Comparison of ENCODE assay signal across 29 cellular contexts in genomic region chr1:71400050-71400449, GRCh38.
"Had no signal": no experiment of that assay in that cellular context is flagged by ENCODE, and none has a peak within 500 bp of the region (broad histone marks: within the 10 kb centered on the region; RNA-seq: fewer than 3 reads in every experiment).

No MANE protein-coding gene starts in this region.

- H3K27me3 ChIP-seq: adrenal gland, body of pancreas, colonic mucosa, esophagus squamous epithelium had no signal

- H3K36me3 ChIP-seq: adrenal gland, colonic mucosa, esophagus squamous epithelium had no signal

- ATAC-seq: activated CD4-positive, CD25-positive, alpha-beta regulatory T cell treated with anti-CD3 and anti-CD28 coated beads, Interleukin-2, amount 50 U/mL, for 24 hours; activated CD8-positive, alpha-beta memory T cell treated with anti-CD3 and anti-CD28 coated beads, Interleukin-2, amount 10 ng/mL, durations not matched to agents 7 days and 5 days; activated CD8-positive, alpha-beta T cell treated with anti-CD3 and anti-CD28 coated beads, Interleukin-2, amount 10 ng/mL, durations not matched to agents 7 days and 5 days; activated naive CD8-positive, alpha-beta T cell treated with anti-CD3 and anti-CD28 coated beads, Interleukin-2, amount 50 U/mL, for 24 hours; body of pancreas; T-helper 17 cell had no signal

- H3K4me1 ChIP-seq: adrenal gland, body of pancreas, colonic mucosa, esophagus squamous epithelium had no signal

- H3K27ac ChIP-seq: adrenal gland, body of pancreas, colonic mucosa, epithelial cell of prostate, esophagus squamous epithelium, VCaP had no signal

- DNase-seq: activated B cell treated with CpG ODN at 0.5 μM for 24 hours; activated CD4-positive, alpha-beta memory T cell treated with anti-CD3 and anti-CD28 coated beads for 36 hours; activated CD4-positive, alpha-beta T cell treated with anti-CD3 and anti-CD28 coated beads for 48 hours; activated CD4-positive, alpha-beta T cell treated with anti-CD3 and anti-CD28 coated beads, Interleukin-2, amount 50 U/mL, for 1 hour; activated CD8-positive, alpha-beta memory T cell treated with anti-CD3 and anti-CD28 coated beads, Interleukin-2, amount 10 ng/mL, durations not matched to agents 7 days and 5 days; activated CD8-positive, alpha-beta memory T cell treated with anti-CD3 and anti-CD28 coated beads, Interleukin-2, amount 50 U/mL, for 4 hours; activated CD8-positive, alpha-beta T cell treated with anti-CD3 and anti-CD28 coated beads, Interleukin-2, amount 10 ng/mL, durations not matched to agents 7 days and 5 days; activated effector memory CD4-positive, alpha-beta T cell treated with anti-CD3 and anti-CD28 coated beads, Interleukin-2, amount 50 U/mL, for 16 hours; activated naive CD4-positive, alpha-beta T cell treated with anti-CD3 and anti-CD28 coated beads for 36 hours; activated naive CD8-positive, alpha-beta T cell treated with anti-CD3 and anti-CD28 coated beads for 36 hours; activated naive CD8-positive, alpha-beta T cell treated with anti-CD3 and anti-CD28 coated beads, Interleukin-2, amount 50 U/mL, for 24 hours; activated T-cell treated with anti-CD3 and anti-CD28 coated beads, Interleukin-2, amount 50 U/mL, for 1 hour; activated T-cell treated with anti-CD3 and anti-CD28 coated beads, Interleukin-2, amount 50 U/mL, for 48 hours; adrenal gland; amygdala; aorta; body of pancreas; caudate nucleus; colonic mucosa; effector CD8-positive, alpha-beta T cell; esophagus squamous epithelium; foreskin fibroblast; head of caudate nucleus; T-helper 1 cell; T-helper 17 cell; T1000 had no signal

- H3K4me3 ChIP-seq: adrenal gland, body of pancreas, colonic mucosa, esophagus squamous epithelium had no signal

- H3K9me3 ChIP-seq: adrenal gland, body of pancreas, colonic mucosa had no signal
